Comparison of ENCODE assay signal across 9 cellular contexts in genomic region chr6:28306363-28306762, GRCh38. TPM values are rescaled to one million over a fixed set of nuclear protein-coding genes. Genes with fewer than 3 reads are reported as not detected.
"Had no signal": no experiment of that assay in that cellular context is flagged by ENCODE, and none has a peak within 500 bp of the region (broad histone marks: within the 10 kb centered on the region; RNA-seq: fewer than 3 reads in every experiment).

No MANE protein-coding gene starts in this region.

RNA-seq across cellular contexts. Expression of gene ZSCAN31, which starts 29.6 kb away (rescaled TPM):
- total RNA-seq: OCI-LY7 had no signal

RNA-seq across cellular contexts. Expression of gene NKAPL, which starts 47.3 kb away (rescaled TPM):
- total RNA-seq: OCI-LY7, PC-3, PC-9, Peyer's patch, RPMI7951, SJCRH30, SJSA1, SK-MEL-5 had no signal
- polyA plus RNA-seq: SK-N-SH had no signal
